1 cellular context compared by ENCODE assay signal in genomic region chr20:53869466-53870258, GRCh38.
TF ChIP-seq lines count a peak whose summit lies in the region.

No MANE protein-coding gene starts in this region.

TF ChIP-seq in HepG2, 621 proteins besides CTCF, POLR2A, EP300 and RAD21 (continued from another document and continues in another):
- TF ChIP-seq, protein P1, sequence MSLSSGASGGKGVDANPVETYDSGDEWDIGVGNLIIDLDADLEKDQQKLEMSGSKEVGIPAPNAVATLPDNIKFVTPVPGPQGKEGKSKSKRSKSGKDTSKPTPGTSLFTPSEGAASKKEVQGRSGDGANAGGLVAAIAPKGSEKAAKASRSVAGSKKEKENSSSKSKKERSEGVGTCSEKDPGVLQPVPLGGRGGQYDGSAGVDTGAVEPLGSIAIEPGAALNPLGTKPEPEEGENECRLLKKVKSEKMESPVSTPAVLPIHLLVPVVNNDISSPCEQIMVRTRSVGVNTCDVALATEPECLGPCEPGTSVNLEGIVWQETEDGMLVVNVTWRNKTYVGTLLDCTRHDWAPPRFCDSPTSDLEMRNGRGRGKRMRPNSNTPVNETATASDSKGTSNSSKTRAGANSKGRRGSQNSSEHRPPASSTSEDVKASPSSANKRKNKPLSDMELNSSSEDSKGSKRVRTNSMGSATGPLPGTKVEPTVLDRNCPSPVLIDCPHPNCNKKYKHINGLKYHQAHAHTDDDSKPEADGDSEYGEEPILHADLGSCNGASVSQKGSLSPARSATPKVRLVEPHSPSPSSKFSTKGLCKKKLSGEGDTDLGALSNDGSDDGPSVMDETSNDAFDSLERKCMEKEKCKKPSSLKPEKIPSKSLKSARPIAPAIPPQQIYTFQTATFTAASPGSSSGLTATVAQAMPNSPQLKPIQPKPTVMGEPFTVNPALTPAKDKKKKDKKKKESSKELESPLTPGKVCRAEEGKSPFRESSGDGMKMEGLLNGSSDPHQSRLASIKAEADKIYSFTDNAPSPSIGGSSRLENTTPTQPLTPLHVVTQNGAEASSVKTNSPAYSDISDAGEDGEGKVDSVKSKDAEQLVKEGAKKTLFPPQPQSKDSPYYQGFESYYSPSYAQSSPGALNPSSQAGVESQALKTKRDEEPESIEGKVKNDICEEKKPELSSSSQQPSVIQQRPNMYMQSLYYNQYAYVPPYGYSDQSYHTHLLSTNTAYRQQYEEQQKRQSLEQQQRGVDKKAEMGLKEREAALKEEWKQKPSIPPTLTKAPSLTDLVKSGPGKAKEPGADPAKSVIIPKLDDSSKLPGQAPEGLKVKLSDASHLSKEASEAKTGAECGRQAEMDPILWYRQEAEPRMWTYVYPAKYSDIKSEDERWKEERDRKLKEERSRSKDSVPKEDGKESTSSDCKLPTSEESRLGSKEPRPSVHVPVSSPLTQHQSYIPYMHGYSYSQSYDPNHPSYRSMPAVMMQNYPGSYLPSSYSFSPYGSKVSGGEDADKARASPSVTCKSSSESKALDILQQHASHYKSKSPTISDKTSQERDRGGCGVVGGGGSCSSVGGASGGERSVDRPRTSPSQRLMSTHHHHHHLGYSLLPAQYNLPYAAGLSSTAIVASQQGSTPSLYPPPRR (CRISPR knock-in tag; IDR thresholded peaks at IDR 0.05; ENCODE audit: borderline replicate concordance): no peak
- TF ChIP-seq MNT (IDR thresholded peaks at IDR 0.05) (no peak), NFE2L1 (CRISPR knock-in tag; IDR thresholded peaks at IDR 0.05; ENCODE audit: borderline replicate concordance) (no peak), ZNF747 (CRISPR knock-in tag; IDR thresholded peaks at IDR 0.05; ENCODE audit: borderline replicate concordance) (no peak), ZBTB46 (CRISPR knock-in tag; IDR thresholded peaks at IDR 0.05; ENCODE audit: borderline replicate concordance) (no peak), ZNF549 (CRISPR knock-in tag; IDR thresholded peaks at IDR 0.05) (no peak), ZSCAN29 (CRISPR knock-in tag; conservative IDR thresholded peaks at IDR 0.05) (peak; percentile 63; the same call in 1 of the 2 replicates), ARNT (IDR thresholded peaks at IDR 0.05) (no peak), PATZ1 (CRISPR knock-in tag; IDR thresholded peaks at IDR 0.05) (peak; percentile 52; the same call in 1 of the 2 replicates), ZSCAN31 (CRISPR knock-in tag; IDR thresholded peaks at IDR 0.05; ENCODE audit: low read depth) (peak; percentile 73), ZNF3 (CRISPR knock-in tag; IDR thresholded peaks at IDR 0.05) (no peak; the same call in 1 of the 2 replicates), ZNF367 (CRISPR knock-in tag; IDR thresholded peaks at IDR 0.05; ENCODE audit: borderline replicate concordance) (no peak), LBX2 (CRISPR knock-in tag; IDR thresholded peaks at IDR 0.05; ENCODE audit: borderline replicate concordance) (no peak), ZNF629 (CRISPR knock-in tag; conservative IDR thresholded peaks at IDR 0.05) (peak; percentile 49), ELF3 (CRISPR knock-in tag; IDR thresholded peaks at IDR 0.05) (peak; percentile 92), ZNF230 (CRISPR knock-in tag; IDR thresholded peaks at IDR 0.05) (0 out of 2 replicates have a peak, but pooled peaks have one; percentile 23), CEBPB (IDR thresholded peaks at IDR 0.05; ENCODE audit: borderline replicate concordance, low read depth, low read length) (no peak), ZNF30 (CRISPR knock-in tag; IDR thresholded peaks at IDR 0.05) (no peak), ARNT2 (CRISPR knock-in tag; IDR thresholded peaks at IDR 0.05; ENCODE audit: low read depth) (0 out of 2 replicates have a peak, but pooled peaks have one; percentile 54), ZNF749 (CRISPR knock-in tag; IDR thresholded peaks at IDR 0.05; ENCODE audit: borderline replicate concordance) (peak; percentile 80; the same call in 1 of the 2 replicates), GRHL1 (CRISPR knock-in tag; conservative IDR thresholded peaks at IDR 0.05) (no peak), ZNF816 (CRISPR knock-in tag; IDR thresholded peaks at IDR 0.05; ENCODE audit: borderline replicate concordance) (peak; percentile 33; the same call in 1 of the 2 replicates), RXRA (CRISPR knock-in tag; IDR thresholded peaks at IDR 0.05) (peak; percentile 43; the same call in 1 of the 2 replicates), SPEN (CRISPR knock-in tag; IDR thresholded peaks at IDR 0.05; ENCODE audit: low read depth) (peak; percentile 79; the same call in 1 of the 2 replicates), ARID3A (IDR thresholded peaks at IDR 0.05; ENCODE audit: low read depth, low read length) (peak; percentile 69; the same call in 1 of the 2 replicates), ZNF790 (CRISPR knock-in tag; IDR thresholded peaks at IDR 0.05; ENCODE audit: borderline replicate concordance) (no peak), GATAD1 (CRISPR knock-in tag; IDR thresholded peaks at IDR 0.05) (0 out of 2 replicates have a peak, but pooled peaks have one; percentile 57), SP4 (CRISPR knock-in tag; IDR thresholded peaks at IDR 0.05) (no peak), HNF4A (CRISPR knock-in tag; IDR thresholded peaks at IDR 0.05) (peak; percentile 78), ZSCAN12 (CRISPR knock-in tag; IDR thresholded peaks at IDR 0.05) (no peak), ZNF589 (CRISPR knock-in tag; conservative IDR thresholded peaks at IDR 0.05) (no peak)
- TF ChIP-seq, protein P2, sequence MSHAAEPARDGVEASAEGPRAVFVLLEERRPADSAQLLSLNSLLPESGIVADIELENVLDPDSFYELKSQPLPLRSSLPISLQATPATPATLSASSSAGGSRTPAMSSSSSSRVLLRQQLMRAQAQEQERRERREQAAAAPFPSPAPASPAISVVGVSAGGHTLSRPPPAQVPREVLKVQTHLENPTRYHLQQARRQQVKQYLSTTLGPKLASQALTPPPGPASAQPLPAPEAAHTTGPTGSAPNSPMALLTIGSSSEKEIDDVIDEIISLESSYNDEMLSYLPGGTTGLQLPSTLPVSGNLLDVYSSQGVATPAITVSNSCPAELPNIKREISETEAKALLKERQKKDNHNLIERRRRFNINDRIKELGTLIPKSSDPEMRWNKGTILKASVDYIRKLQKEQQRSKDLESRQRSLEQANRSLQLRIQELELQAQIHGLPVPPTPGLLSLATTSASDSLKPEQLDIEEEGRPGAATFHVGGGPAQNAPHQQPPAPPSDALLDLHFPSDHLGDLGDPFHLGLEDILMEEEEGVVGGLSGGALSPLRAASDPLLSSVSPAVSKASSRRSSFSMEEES (CRISPR knock-in tag; IDR thresholded peaks at IDR 0.05): peak; percentile 73
